Comparison of ENCODE assay signal across 24 cellular contexts in genomic region chr11:80958966-80959365, GRCh38.
"Had no signal": no experiment of that assay in that cellular context is flagged by ENCODE, and none has a peak within 500 bp of the region (broad histone marks: within the 10 kb centered on the region; RNA-seq: fewer than 3 reads in every experiment).

No MANE protein-coding gene starts in this region.

- DNase-seq: activated CD4-positive, alpha-beta T cell treated with anti-CD3 and anti-CD28 coated beads, Interleukin-2, amount 50 U/mL, for 48 hours; activated effector memory CD4-positive, alpha-beta T cell treated with anti-CD3 and anti-CD28 coated beads, Interleukin-2, amount 50 U/mL, for 16 hours; activated naive CD4-positive, alpha-beta T cell treated with anti-CD3 and anti-CD28 coated beads, Interleukin-2, amount 10 ng/mL, durations not matched to agents 7 days and 5 days; activated T-cell treated with anti-CD3 and anti-CD28 coated beads, Interleukin-2, amount 50 U/mL, for 72 hours; central memory CD4-positive, alpha-beta T cell; dorsolateral prefrontal cortex; foreskin melanocyte; left lung; midbrain; natural killer cell; ovary; right cardiac atrium; stimulated activated CD4-positive, alpha-beta T cell treated with anti-CD3 and anti-CD28 coated beads, Interleukin-1b, Interleukin-23, amount 100 ng/mL, for 48 hours; substantia nigra; T-cell; T1000; thyroid gland; upper lobe of right lung had no signal

- H3K27me3 Mint-ChIP-seq: activated naive CD4-positive, alpha-beta T cell treated with anti-CD3 and anti-CD28 coated beads, Interleukin-2, amount 10 ng/mL, durations not matched to agents 7 days and 5 days; brain; stimulated activated naive CD8-positive, alpha-beta T cell treated with anti-CD3 and anti-CD28 coated beads, Interleukin-15, Interleukin-2, amounts not matched to agents 100 ng/mL and 50 ng/mL, for 24 hours; T-cell had no signal

- H3K9me3 Mint-ChIP-seq: WTC11 had no signal

- H2AFZ ChIP-seq: hepatocyte had no signal

- H3K4me3 ChIP-seq: dorsolateral prefrontal cortex, hepatocyte, left lung, lung, ovary, prostate gland, thyroid gland, upper lobe of right lung had no signal

- H3K4me2 ChIP-seq: hepatocyte had no signal

- H3K4me3 Mint-ChIP-seq: activated naive CD4-positive, alpha-beta T cell treated with anti-CD3 and anti-CD28 coated beads, Interleukin-2, amount 10 ng/mL, durations not matched to agents 7 days and 5 days; activated T-cell treated with anti-CD3 and anti-CD28 coated beads, Interleukin-2, amount 50 U/mL, for 72 hours; natural killer cell; stimulated activated naive CD8-positive, alpha-beta T cell treated with anti-CD3 and anti-CD28 coated beads, Interleukin-15, Interleukin-2, amounts not matched to agents 100 ng/mL and 50 ng/mL, for 24 hours; T-cell; WTC11 had no signal

- H3K36me3 ChIP-seq: left lung, ovary, prostate gland, thyroid gland, upper lobe of right lung had no signal

- H3K27me3 ChIP-seq: dorsolateral prefrontal cortex, hepatocyte, left lung, ovary, thyroid gland, upper lobe of right lung had no signal

- H3K27ac ChIP-seq: dorsolateral prefrontal cortex, hepatocyte, left lung, ovary, prostate gland, thyroid gland, upper lobe of right lung had no signal

- ATAC-seq: activated T-cell treated with anti-CD3 and anti-CD28 coated beads, Interleukin-2, amount 50 U/mL, for 72 hours; natural killer cell; T-cell; WTC11 had no signal

- H3K79me2 ChIP-seq: hepatocyte had no signal

- H3K36me3 Mint-ChIP-seq: activated naive CD4-positive, alpha-beta T cell treated with anti-CD3 and anti-CD28 coated beads, Interleukin-2, amount 10 ng/mL, durations not matched to agents 7 days and 5 days; brain; T-cell; WTC11 had no signal

- H3K27ac Mint-ChIP-seq: activated naive CD4-positive, alpha-beta T cell treated with anti-CD3 and anti-CD28 coated beads, Interleukin-2, amount 10 ng/mL, durations not matched to agents 7 days and 5 days; activated T-cell treated with anti-CD3 and anti-CD28 coated beads, Interleukin-2, amount 50 U/mL, for 72 hours; natural killer cell; stimulated activated naive CD8-positive, alpha-beta T cell treated with anti-CD3 and anti-CD28 coated beads, Interleukin-15, Interleukin-2, amounts not matched to agents 100 ng/mL and 50 ng/mL, for 24 hours; T-cell; WTC11 had no signal

- H3K9me3 ChIP-seq: left lung, ovary, prostate gland, thyroid gland, upper lobe of right lung had no signal

- H3K4me1 ChIP-seq: left lung, prostate gland, thyroid gland, upper lobe of right lung had no signal

- H3K4me1 Mint-ChIP-seq: activated naive CD4-positive, alpha-beta T cell treated with anti-CD3 and anti-CD28 coated beads, Interleukin-2, amount 10 ng/mL, durations not matched to agents 7 days and 5 days; natural killer cell; T-cell had no signal
